1 cellular context compared by ENCODE assay signal in genomic region chr1:43367904-43368645, GRCh38.
TF ChIP-seq lines count a peak whose summit lies in the region.

TSS of gene ELOVL1 (minus strand) at chr1:43368011. CDS start at chr1:43365609, 2,402 bp downstream.

TF ChIP-seq in A549, 52 proteins besides CTCF, POLR2A, EP300 and RAD21 (continued from another document):
- peak; percentile 36; the same call in 1 of the 2 replicates for TF ChIP-seq PHF8 (IDR thresholded peaks at IDR 0.05; ENCODE audit: borderline replicate concordance, low read depth)
- no peak for TF ChIP-seq SREBF2 (IDR thresholded peaks at IDR 0.05)
- no peak for TF ChIP-seq POLR2AphosphoS2 (conservative IDR thresholded peaks at IDR 0.05; ENCODE audit: low read length)
- no peak for TF ChIP-seq NFE2L2 (conservative IDR thresholded peaks at IDR 0.05; ENCODE audit: low read length)
- TF ChIP-seq MAZ (IDR thresholded peaks at IDR 0.05; ENCODE audit: borderline replicate concordance, low read depth, low read length): no peak
- TF ChIP-seq SMC3 (IDR thresholded peaks at IDR 0.05): no peak
- TF ChIP-seq JUNB (IDR thresholded peaks at IDR 0.05): no peak
- peak; percentile 88 for TF ChIP-seq MAX (IDR thresholded peaks at IDR 0.05)
- 0 out of 2 replicates have a peak, but pooled peaks have one; percentile 14 for TF ChIP-seq RFX5 (IDR thresholded peaks at IDR 0.05)
- TF ChIP-seq, protein P1, sequence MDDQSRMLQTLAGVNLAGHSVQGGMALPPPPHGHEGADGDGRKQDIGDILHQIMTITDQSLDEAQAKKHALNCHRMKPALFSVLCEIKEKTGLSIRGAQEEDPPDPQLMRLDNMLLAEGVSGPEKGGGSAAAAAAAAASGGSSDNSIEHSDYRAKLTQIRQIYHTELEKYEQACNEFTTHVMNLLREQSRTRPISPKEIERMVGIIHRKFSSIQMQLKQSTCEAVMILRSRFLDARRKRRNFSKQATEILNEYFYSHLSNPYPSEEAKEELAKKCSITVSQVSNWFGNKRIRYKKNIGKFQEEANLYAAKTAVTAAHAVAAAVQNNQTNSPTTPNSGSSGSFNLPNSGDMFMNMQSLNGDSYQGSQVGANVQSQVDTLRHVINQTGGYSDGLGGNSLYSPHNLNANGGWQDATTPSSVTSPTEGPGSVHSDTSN (IDR thresholded peaks at IDR 0.05): no peak
- TF ChIP-seq CBX8 (IDR thresholded peaks at IDR 0.05): no peak
- no peak for TF ChIP-seq HEYL (CRISPR knock-in tag; IDR thresholded peaks at IDR 0.05)
- TF ChIP-seq ATOH8 (CRISPR knock-in tag; IDR thresholded peaks at IDR 0.05; ENCODE audit: low read depth): no peak
- TF ChIP-seq ZC3H11A (IDR thresholded peaks at IDR 0.05): no peak
- TF ChIP-seq FOSL2 (IDR thresholded peaks at IDR 0.05): no peak
- TF ChIP-seq FOSL2 (CRISPR knock-in tag; IDR thresholded peaks at IDR 0.05): no peak
- TF ChIP-seq JUN (IDR thresholded peaks at IDR 0.05): peak; percentile 80 to 82
- no peak for TF ChIP-seq CBX2 (IDR thresholded peaks at IDR 0.05; ENCODE audit: borderline replicate concordance, low read depth)
- TF ChIP-seq, protein P2, sequence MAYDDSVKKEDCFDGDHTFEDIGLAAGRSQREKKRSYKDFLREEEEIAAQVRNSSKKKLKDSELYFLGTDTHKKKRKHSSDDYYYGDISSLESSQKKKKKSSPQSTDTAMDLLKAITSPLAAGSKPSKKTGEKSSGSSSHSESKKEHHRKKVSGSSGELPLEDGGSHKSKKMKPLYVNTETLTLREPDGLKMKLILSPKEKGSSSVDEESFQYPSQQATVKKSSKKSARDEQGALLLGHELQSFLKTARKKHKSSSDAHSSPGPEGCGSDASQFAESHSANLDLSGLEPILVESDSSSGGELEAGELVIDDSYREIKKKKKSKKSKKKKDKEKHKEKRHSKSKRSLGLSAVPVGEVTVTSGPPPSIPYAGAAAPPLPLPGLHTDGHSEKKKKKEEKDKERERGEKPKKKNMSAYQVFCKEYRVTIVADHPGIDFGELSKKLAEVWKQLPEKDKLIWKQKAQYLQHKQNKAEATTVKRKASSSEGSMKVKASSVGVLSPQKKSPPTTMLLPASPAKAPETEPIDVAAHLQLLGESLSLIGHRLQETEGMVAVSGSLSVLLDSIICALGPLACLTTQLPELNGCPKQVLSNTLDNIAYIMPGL (CRISPR knock-in tag; IDR thresholded peaks at IDR 0.05; ENCODE audit: borderline replicate concordance): no peak
- TF ChIP-seq ZFP36 (IDR thresholded peaks at IDR 0.05; ENCODE audit: borderline replicate concordance, partially characterized antibody): no peak
- no peak for TF ChIP-seq TP53 (CRISPR knock-in tag; IDR thresholded peaks at IDR 0.05)
- TF ChIP-seq CHD4 (IDR thresholded peaks at IDR 0.05; ENCODE audit: borderline replicate concordance): no peak
- TF ChIP-seq TFCP2L1 (CRISPR knock-in tag; IDR thresholded peaks at IDR 0.05): no peak
- no peak for TF ChIP-seq HOXA7 (CRISPR knock-in tag; IDR thresholded peaks at IDR 0.05)
- no peak for TF ChIP-seq GATA3 (IDR thresholded peaks at IDR 0.05; ENCODE audit: borderline replicate concordance)
- TF ChIP-seq HOXB13 (CRISPR knock-in tag; IDR thresholded peaks at IDR 0.05; ENCODE audit: low read depth): peak; percentile 68
- TF ChIP-seq FOSB (CRISPR knock-in tag; IDR thresholded peaks at IDR 0.05): no peak
- no peak for TF ChIP-seq CEBPB (IDR thresholded peaks at IDR 0.05)
- no peak for TF ChIP-seq EHMT2 (IDR thresholded peaks at IDR 0.05; ENCODE audit: low read depth)
- TF ChIP-seq ZNF302 (CRISPR knock-in tag; IDR thresholded peaks at IDR 0.05): no peak
- no peak for TF ChIP-seq KDM1A (IDR thresholded peaks at IDR 0.05; ENCODE audit: low read depth)
- TF ChIP-seq MAFK (IDR thresholded peaks at IDR 0.05; ENCODE audit: partially characterized antibody): no peak
- TF ChIP-seq RCOR1 (IDR thresholded peaks at IDR 0.05; ENCODE audit: low read depth, low read length): no peak
